16 cellular contexts compared by ENCODE assay signal in genomic region chr5:74123928-74124327, GRCh38.
"Had no signal": no experiment of that assay in that cellular context is flagged by ENCODE, and none has a peak within 500 bp of the region (broad histone marks: within the 10 kb centered on the region; RNA-seq: fewer than 3 reads in every experiment).

No MANE protein-coding gene starts in this region.

- H3K36me3 ChIP-seq: ascending aorta, breast epithelium, lower lobe of right lung, ovary, sigmoid colon, thoracic aorta, upper lobe of right lung had no signal

- H3K27me3 ChIP-seq: ascending aorta, breast epithelium, ovary, sigmoid colon, upper lobe of right lung had no signal

- H3K4me3 ChIP-seq: ascending aorta, breast epithelium, lower lobe of right lung, ovary, sigmoid colon, thoracic aorta, upper lobe of right lung had no signal

- H3K9me3 ChIP-seq: ascending aorta, breast epithelium, lower lobe of right lung, ovary, sigmoid colon, thoracic aorta, upper lobe of right lung had no signal

- H3K27ac ChIP-seq: ascending aorta, breast epithelium, lower lobe of right lung, ovary, sigmoid colon, thoracic aorta, upper lobe of right lung had no signal

- H3K4me1 ChIP-seq: ascending aorta, breast epithelium, sigmoid colon had no signal

- DNase-seq: activated CD4-positive, alpha-beta memory T cell treated with anti-CD3 and anti-CD28 coated beads, Interleukin-2, amount 10 ng/mL, durations not matched to agents 7 days and 5 days; activated CD4-positive, alpha-beta T cell treated with anti-CD3 and anti-CD28 coated beads for 36 hours; activated naive CD4-positive, alpha-beta T cell treated with anti-CD3 and anti-CD28 coated beads, Interleukin-2, amount 10 ng/mL, durations not matched to agents 7 days and 5 days; activated T-cell treated with anti-CD3 and anti-CD28 coated beads, Interleukin-2, amount 50 U/mL, for 24 hours; hippocampal formation; kidney glomerular epithelial cell; lower lobe of right lung; ovary; sigmoid colon; stimulated activated CD4-positive, alpha-beta T cell treated with anti-CD3 and anti-CD28 coated beads, Interleukin-12 subunit alpha, Interleukin-12 subunit beta, amount 100 ng/mL, for 4 hours; stimulated activated CD4-positive, alpha-beta T cell treated with anti-CD3 and anti-CD28 coated beads, Interleukin-2, amount 100 ng/mL, for 24 hours; upper lobe of right lung had no signal

- ATAC-seq: activated CD4-positive, alpha-beta T cell treated with anti-CD3 and anti-CD28 coated beads for 36 hours; lower lobe of right lung; stimulated activated effector memory CD8-positive, alpha-beta T cell treated with anti-CD3 and anti-CD28 coated beads, Interleukin-12 subunit alpha, Interleukin-12 subunit beta, amount 100 ng/mL, for 72 hours; upper lobe of right lung had no signal
